Comparison of ENCODE assay signal across 17 cellular contexts in genomic region chr20:62733250-62733842, GRCh38. TPM values are rescaled to one million over a fixed set of nuclear protein-coding genes. Genes with fewer than 3 reads are reported as not detected.
"Had no signal": no experiment of that assay in that cellular context is flagged by ENCODE, and none has a peak within 500 bp of the region (broad histone marks: within the 10 kb centered on the region; RNA-seq: fewer than 3 reads in every experiment).

No MANE protein-coding gene starts in this region.

- H3K27me3 ChIP-seq: ascending aorta, colonic mucosa, vagina had no signal

- ATAC-seq: foreskin keratinocyte; left lobe of liver; right cardiac atrium; stimulated activated memory B cell treated with anti-CD40 and anti-IgM and Interleukin-4, amounts not matched to agents 10 μg/mL and 1 μg/mL and 100 μg/mL, for 72 hours had no signal

- H3K36me3 Mint-ChIP-seq: memory B cell; neural progenitor cell; stimulated activated memory B cell treated with anti-CD40 and anti-IgM and Interleukin-4, amounts not matched to agents 10 μg/mL and 1 μg/mL and 100 μg/mL, for 72 hours had no signal

- H3K9me3 ChIP-seq: ascending aorta, colonic mucosa, tibial artery, vagina had no signal

- DNase-seq: activated CD4-positive, alpha-beta T cell treated with anti-CD3 and anti-CD28 coated beads for 4 hours; activated T-cell treated with anti-CD3 and anti-CD28 coated beads, Interleukin-2, amount 50 U/mL, for 1 hour; colonic mucosa; foreskin keratinocyte had no signal

- H3K4me3 ChIP-seq: ascending aorta, colonic mucosa, neural progenitor cell, smooth muscle cell, tibial artery, vagina had no signal

- H3K9me3 Mint-ChIP-seq: memory B cell had no signal

- H3K27ac ChIP-seq: ascending aorta, colonic mucosa, foreskin keratinocyte, neural progenitor cell, parathyroid adenoma, tibial artery, vagina had no signal

- H3K4me1 ChIP-seq: ascending aorta, colonic mucosa, neural progenitor cell, parathyroid adenoma, tibial artery, vagina had no signal

- H3K4me3 Mint-ChIP-seq: memory B cell; neural progenitor cell; stimulated activated memory B cell treated with anti-CD40 and anti-IgM and Interleukin-4, amounts not matched to agents 10 μg/mL and 1 μg/mL and 100 μg/mL, for 72 hours had no signal

- FAIRE-seq: endothelial cell of umbilical vein, islet of Langerhans had no signal

- H3K36me3 ChIP-seq: ascending aorta, colonic mucosa, neural progenitor cell, tibial artery, vagina had no signal

- H3K27ac Mint-ChIP-seq: memory B cell; neural progenitor cell; stimulated activated memory B cell treated with anti-CD40 and anti-IgM and Interleukin-4, amounts not matched to agents 10 μg/mL and 1 μg/mL and 100 μg/mL, for 72 hours had no signal

RNA-seq across cellular contexts. Expression of gene NTSR1, which starts 24.7 kb away (rescaled TPM):
- total RNA-seq: ascending aorta; T-helper 1 cell treated with Interleukin-12 subunit alpha and Interleukin-12 subunit beta and Interleukin-4 antibody, amounts not matched to agents 30 ng/mL and 1 ng/mL, for 36 hours had no signal
- polyA plus RNA-seq: right cardiac atrium, smooth muscle cell had no signal
